ENCODE assay signal across 10 cellular contexts in genomic region chrX:29662101-29662500, GRCh38.
DNase-seq lines count a peak whose midpoint lies in the region; ATAC-seq, FAIRE-seq and TF ChIP-seq lines count a peak whose summit lies in the region.
"Had no signal": no experiment of that assay in that cellular context is flagged by ENCODE, and none has a peak within 500 bp of the region (broad histone marks: within the 10 kb centered on the region; RNA-seq: fewer than 3 reads in every experiment).

No MANE protein-coding gene starts in this region.

- H3K4me1 Mint-ChIP-seq in activated CD8-positive, alpha-beta T cell treated with anti-CD3 and anti-CD28 coated beads for 36 hours (ENCODE audit: low read depth): no peaks in the 10 kb centered on the region

- no peaks in the 10 kb centered on the region for H3K36me3 ChIP-seq in bronchial epithelial cell (ENCODE audit: control insufficient read depth, insufficient read depth, low read length)

- H3K27me3 ChIP-seq in bronchial epithelial cell (ENCODE audit: control insufficient read depth, insufficient read depth, low read length): no peaks in the 10 kb centered on the region

- CTCF ChIA-PET in activated CD8-positive, alpha-beta T cell treated with anti-CD3 and anti-CD28 coated beads for 36 hours (lab: Charles Lee): interaction anchor here (0.7 kb wide), 1 partner anchor 527 kb away, joined by 3 read pairs; no protein-coding TSS in a partner anchor

- intact Hi-C loops in activated CD8-positive, alpha-beta T cell treated with anti-CD3 and anti-CD28 coated beads for 36 hours (cut with micrococcal nuclease): no loop called here

- POLR2A ChIA-PET in activated CD8-positive, alpha-beta T cell treated with anti-CD3 and anti-CD28 coated beads for 36 hours (lab: Charles Lee): no interaction called here

- DNase-seq in Daoy (ENCODE audit: low read depth) (peak; percentile 18), LHCN-M2 (ENCODE audit: low read depth) (peak; percentile 76), bronchial epithelial cell (ENCODE audit: low read depth) (peak; percentile 77), lung microvascular endothelial cell (ENCODE audit: low read depth in 2 of 2) (peak; percentile 78 to 90), urothelium cell line (ENCODE audit: low spot score) (no peak)
- DNase-seq in activated CD8-positive, alpha-beta T cell treated with anti-CD3 and anti-CD28 coated beads for 36 hours: no peak
- no peak for DNase-seq in activated CD8-positive, alpha-beta memory T cell treated with anti-CD3 and anti-CD28 coated beads, Interleukin-2, amount 50 U/mL, for 4 hours
- DNase-seq: amniotic stem cell, MM.1S had no signal

- H3K27ac Mint-ChIP-seq in activated CD8-positive, alpha-beta T cell treated with anti-CD3 and anti-CD28 coated beads for 36 hours: no peak overlapping the region

- no peak for ATAC-seq in activated CD8-positive, alpha-beta T cell treated with anti-CD3 and anti-CD28 coated beads for 36 hours
- no peak for ATAC-seq in HG03571 (IDR thresholded peaks at IDR 0.05; ENCODE audit: unreplicated experiment)

- H3K27me3 Mint-ChIP-seq in activated CD8-positive, alpha-beta T cell treated with anti-CD3 and anti-CD28 coated beads for 36 hours: no peaks in the 10 kb centered on the region

- TF ChIP-seq CTCF in bronchial epithelial cell (IDR thresholded peaks at IDR 0.05; ENCODE audit: insufficient read depth, low read length, severe bottlenecking): no peak
- no peak for TF ChIP-seq CTCF in activated CD8-positive, alpha-beta T cell treated with anti-CD3 and anti-CD28 coated beads for 36 hours (IDR thresholded peaks at IDR 0.05)

- no peak overlapping the region for H3K4me3 ChIP-seq in bronchial epithelial cell (ENCODE audit: low read depth, low read length)

- FAIRE-seq in bronchial epithelial cell (lab: Jason Lieb, UNC) (no peak), urothelium cell line (lab: Jason Lieb, UNC) (no peak)

- H3K4me3 Mint-ChIP-seq in activated CD8-positive, alpha-beta T cell treated with anti-CD3 and anti-CD28 coated beads for 36 hours: no peak overlapping the region

- no peaks in the 10 kb centered on the region for H3K9me3 Mint-ChIP-seq in activated CD8-positive, alpha-beta T cell treated with anti-CD3 and anti-CD28 coated beads for 36 hours

- H3K36me3 Mint-ChIP-seq in activated CD8-positive, alpha-beta T cell treated with anti-CD3 and anti-CD28 coated beads for 36 hours (ENCODE audit: low read depth): no peaks in the 10 kb centered on the region

Comparison
In these comparisons a context has a peak if more than half of its experiments do, and no peak if none do; other contexts are left out.
1. DNase-seq: peak in Daoy (single experiment), LHCN-M2 (single experiment), bronchial epithelial cell (single experiment) and lung microvascular endothelial cell (2 of 2); none in activated CD8-positive, alpha-beta T cell treated with anti-CD3 and anti-CD28 coated beads for 36 hours (single experiment), urothelium cell line (single experiment) and activated CD8-positive, alpha-beta memory T cell treated with anti-CD3 and anti-CD28 coated beads, Interleukin-2, amount 50 U/mL, for 4 hours (single experiment).